ENCODE assay signal across 1 cellular context in genomic region chr20:62353289-62354030, GRCh38.
TF ChIP-seq lines count a peak whose summit lies in the region.

No MANE protein-coding gene starts in this region.

TF ChIP-seq in liver, 16 proteins besides CTCF, POLR2A, EP300 and RAD21 (continued from another document):
- TF ChIP-seq REST (IDR thresholded peaks at IDR 0.05), result no peak
- TF ChIP-seq RXRA (IDR thresholded peaks at IDR 0.05), result no peak
- TF ChIP-seq, protein P1, sequence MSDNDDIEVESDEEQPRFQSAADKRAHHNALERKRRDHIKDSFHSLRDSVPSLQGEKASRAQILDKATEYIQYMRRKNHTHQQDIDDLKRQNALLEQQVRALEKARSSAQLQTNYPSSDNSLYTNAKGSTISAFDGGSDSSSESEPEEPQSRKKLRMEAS (IDR thresholded peaks at IDR 0.05), result no peak
- no peak for TF ChIP-seq HNF4A (conservative IDR thresholded peaks at IDR 0.05)
- no peak for TF ChIP-seq JUND (IDR thresholded peaks at IDR 0.05)
- TF ChIP-seq ZBTB33 (IDR thresholded peaks at IDR 0.05), result no peak
- no peak for TF ChIP-seq GABPA (IDR thresholded peaks at IDR 0.05 in 1 of 2, conservative IDR thresholded peaks at IDR 0.05 in 1 of 2)
- no peak for TF ChIP-seq YY1 (IDR thresholded peaks at IDR 0.05)
- no peak for TF ChIP-seq TAF1 (conservative IDR thresholded peaks at IDR 0.05)
- no peak for TF ChIP-seq FOXA2 (IDR thresholded peaks at IDR 0.05)
